In genomic region chr11:49851511-49851910, GRCh38 we compare ENCODE assay signal across 8 cellular contexts.
"Had no signal": no experiment of that assay in that cellular context is flagged by ENCODE, and none has a peak within 500 bp of the region (broad histone marks: within the 10 kb centered on the region; RNA-seq: fewer than 3 reads in every experiment).

No MANE protein-coding gene starts in this region.

- H3K4me2 ChIP-seq: KMS-11 had no signal

- ATAC-seq: HepG2 had no signal

- H3K27ac ChIP-seq: GM23248, HL-60, KMS-11 had no signal

- H3K36me3 Mint-ChIP-seq: IgD-negative memory B cell had no signal

- H3K4me3 Mint-ChIP-seq: H9, IgD-negative memory B cell had no signal

- H2AFZ ChIP-seq: GM23248 had no signal

- H3K27ac Mint-ChIP-seq: H9, IgD-negative memory B cell had no signal

- H3K9ac ChIP-seq: GM23248, KMS-11 had no signal

- H3K4me3 ChIP-seq: GM23248 had no signal

- DNase-seq: GM23248, H9, HCEC 1CT, KBM-7 had no signal

- H3K27me3 Mint-ChIP-seq: IgD-negative memory B cell had no signal

- H3K4me1 Mint-ChIP-seq: H9, IgD-negative memory B cell had no signal
